In the genomic region with DNA sequence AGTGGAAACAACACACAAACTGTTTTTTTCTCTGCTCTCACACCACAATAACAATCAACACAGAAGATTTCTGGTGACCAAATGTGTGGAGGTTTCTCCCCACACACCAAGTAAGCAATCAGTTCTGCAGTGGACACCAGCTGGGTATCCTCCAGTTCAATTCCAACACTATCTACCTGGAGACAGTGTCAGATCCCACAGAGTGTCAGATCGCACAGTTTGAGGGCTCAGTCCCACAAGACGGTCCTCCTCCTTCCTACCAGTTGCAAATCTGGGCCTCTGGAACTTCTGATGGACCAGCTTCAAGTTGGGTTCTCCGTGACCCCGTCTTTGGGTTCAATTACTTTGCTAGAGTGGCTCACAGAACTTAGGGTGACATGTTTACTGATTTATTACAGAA, we compare ENCODE assay signal across 23 cellular contexts.
"Had no signal": no experiment of that assay in that cellular context is flagged by ENCODE, and none has a peak within 500 bp of the region (broad histone marks: within the 10 kb centered on the region; RNA-seq: fewer than 3 reads in every experiment).

No MANE protein-coding gene starts in this region.

- ATAC-seq: esophagus mucosa, gastrocnemius medialis, left lobe of liver had no signal

- H3K9me3 ChIP-seq: adrenal gland, breast epithelium, gastrocnemius medialis, sigmoid colon, tibial nerve, vagina had no signal

- FAIRE-seq: astrocyte, kidney had no signal

- H3K27ac ChIP-seq: adrenal gland, gastrocnemius medialis, sigmoid colon, tibial nerve, vagina had no signal

- H3K4me3 ChIP-seq: adrenal gland, breast epithelium, gastrocnemius medialis, lung, sigmoid colon, tibial nerve, vagina had no signal

- H3K27ac Mint-ChIP-seq: activated CD4-positive, alpha-beta T cell treated with anti-CD3 and anti-CD28 coated beads, Interleukin-2, amount 10 ng/mL, durations not matched to agents 7 days and 5 days; activated CD8-positive, alpha-beta T cell treated with anti-CD3 and anti-CD28 coated beads, Interleukin-2, amount 10 ng/mL, durations not matched to agents 7 days and 5 days; activated naive CD4-positive, alpha-beta T cell treated with anti-CD3 and anti-CD28 coated beads, Interleukin-2, amount 50 U/mL, for 24 hours had no signal

- DNase-seq: activated CD4-positive, alpha-beta T cell treated with anti-CD3 and anti-CD28 coated beads, Interleukin-2, amount 10 ng/mL, durations not matched to agents 7 days and 5 days; activated CD4-positive, CD25-positive, alpha-beta regulatory T cell; activated effector memory CD4-positive, alpha-beta T cell treated with anti-CD3 and anti-CD28 coated beads, Interleukin-2, amount 50 U/mL, for 16 hours; activated T-cell treated with anti-CD3 and anti-CD28 coated beads, Interleukin-2, amount 50 U/mL, for 48 hours; adrenal gland; effector CD4-positive, alpha-beta T cell; gastrocnemius medialis; head of caudate nucleus; kidney; nucleus accumbens; sigmoid colon; stimulated activated naive CD4-positive, alpha-beta T cell treated with Interleukin-2 at 50 U/mL for 16 hours had no signal

- H3K4me1 ChIP-seq: gastrocnemius medialis had no signal

- H3K36me3 Mint-ChIP-seq: activated naive CD4-positive, alpha-beta T cell treated with anti-CD3 and anti-CD28 coated beads, Interleukin-2, amount 50 U/mL, for 24 hours had no signal

- H3K36me3 ChIP-seq: adrenal gland, breast epithelium, gastrocnemius medialis, sigmoid colon, vagina had no signal

- H3K9me3 Mint-ChIP-seq: activated CD4-positive, alpha-beta T cell treated with anti-CD3 and anti-CD28 coated beads, Interleukin-2, amount 10 ng/mL, durations not matched to agents 7 days and 5 days; activated naive CD4-positive, alpha-beta T cell treated with anti-CD3 and anti-CD28 coated beads, Interleukin-2, amount 50 U/mL, for 24 hours; mesothelial cell of epicardium had no signal

- H3K4me1 Mint-ChIP-seq: activated CD4-positive, alpha-beta T cell treated with anti-CD3 and anti-CD28 coated beads, Interleukin-2, amount 10 ng/mL, durations not matched to agents 7 days and 5 days; activated naive CD4-positive, alpha-beta T cell treated with anti-CD3 and anti-CD28 coated beads, Interleukin-2, amount 50 U/mL, for 24 hours; nephron had no signal

- H3K27me3 ChIP-seq: adrenal gland, breast epithelium, gastrocnemius medialis, sigmoid colon, tibial nerve, vagina had no signal

- H3K4me3 Mint-ChIP-seq: activated CD4-positive, alpha-beta T cell treated with anti-CD3 and anti-CD28 coated beads, Interleukin-2, amount 10 ng/mL, durations not matched to agents 7 days and 5 days; activated CD8-positive, alpha-beta T cell treated with anti-CD3 and anti-CD28 coated beads, Interleukin-2, amount 10 ng/mL, durations not matched to agents 7 days and 5 days; activated naive CD4-positive, alpha-beta T cell treated with anti-CD3 and anti-CD28 coated beads, Interleukin-2, amount 50 U/mL, for 24 hours; mesothelial cell of epicardium; nephron had no signal
